ENCODE assay signal across 1 cellular context in genomic region chr4:184514121-184514988, GRCh38.
TF ChIP-seq lines count a peak whose summit lies in the region.

No MANE protein-coding gene starts in this region.

TF ChIP-seq in SK-N-SH, 30 proteins besides CTCF, POLR2A, EP300 and RAD21 (continued from another document):
- peak; percentile 64; the same call in 1 of the 2 replicates for TF ChIP-seq MAX (IDR thresholded peaks at IDR 0.05; ENCODE audit: low read depth)
- TF ChIP-seq IRF3 (IDR thresholded peaks at IDR 0.05; ENCODE audit: low read depth, low read length), result no peak
- TF ChIP-seq SIN3A (IDR thresholded peaks at IDR 0.05; ENCODE audit: borderline replicate concordance, low read depth, low read length), result no peak
- TF ChIP-seq RCOR1 (IDR thresholded peaks at IDR 0.05; ENCODE audit: low read length), result no peak
- TF ChIP-seq NFIC (IDR thresholded peaks at IDR 0.05; ENCODE audit: borderline replicate concordance), result no peak
- TF ChIP-seq NRF1 (IDR thresholded peaks at IDR 0.05; ENCODE audit: low read depth, low read length), result no peak
- TF ChIP-seq ELF1 (IDR thresholded peaks at IDR 0.05), result no peak
- no peak for TF ChIP-seq GABPA (IDR thresholded peaks at IDR 0.05; ENCODE audit: low read depth)
- TF ChIP-seq FOSL2 (IDR thresholded peaks at IDR 0.05; ENCODE audit: borderline replicate concordance, low read depth), result peak; percentile 86
- TF ChIP-seq POLR2AphosphoS5 (IDR thresholded peaks at IDR 0.05; ENCODE audit: low read depth, low read length), result no peak; the same call in 1 of the 2 replicates
- TF ChIP-seq TCF12 (IDR thresholded peaks at IDR 0.05), result peak; percentile 83
- TF ChIP-seq USF2 (IDR thresholded peaks at IDR 0.05; ENCODE audit: borderline replicate concordance, low read depth, low read length), result no peak
- no peak for TF ChIP-seq REST (IDR thresholded peaks at IDR 0.05; ENCODE audit: low read depth, low read length)
- TF ChIP-seq TAF1 (IDR thresholded peaks at IDR 0.05; ENCODE audit: borderline replicate concordance, low read depth, low read length), result 0 out of 2 replicates have a peak, but pooled peaks have one; percentile 39
- TF ChIP-seq FOXJ3 (CRISPR knock-in tag; IDR thresholded peaks at IDR 0.05), result no peak
- TF ChIP-seq ZBTB33 (IDR thresholded peaks at IDR 0.05; ENCODE audit: borderline replicate concordance, low read depth), result no peak
- peak; percentile 80 for TF ChIP-seq JUND (IDR thresholded peaks at IDR 0.05)
